ENCODE assay signal across 8 cellular contexts in the genomic region with DNA sequence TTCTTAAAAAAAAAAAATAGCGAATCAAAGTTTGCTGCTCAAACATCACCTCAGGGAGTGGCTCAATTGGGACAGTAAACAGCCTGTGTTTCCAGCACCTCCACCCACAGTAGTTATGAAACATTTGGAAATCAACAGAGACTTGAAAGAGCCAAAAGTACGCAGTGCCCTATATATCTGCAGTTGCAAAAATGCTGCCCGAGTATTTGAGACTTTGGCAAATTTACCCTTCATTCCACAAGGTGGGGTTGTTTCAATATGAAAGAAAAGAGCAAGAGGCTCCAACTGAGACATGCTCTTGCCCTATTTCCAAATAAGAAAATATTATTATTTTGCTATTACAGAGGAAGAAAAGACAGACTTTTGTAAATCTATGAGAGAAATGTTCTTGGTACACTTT.
DNase-seq lines count a peak whose midpoint lies in the region; ATAC-seq and TF ChIP-seq lines count a peak whose summit lies in the region.

No MANE protein-coding gene starts in this region.

- DNase-seq in SJCRH30 (peak; percentile 9 to 71), hepatic stellate cell (ENCODE audit: low spot score) (peak; percentile 7)
- DNase-seq in activated CD4-positive, alpha-beta T cell treated with anti-CD3 and anti-CD28 coated beads for 48 hours: no peak
- DNase-seq in activated naive CD4-positive, alpha-beta T cell treated with anti-CD3 and anti-CD28 coated beads, Interleukin-2, amount 50 U/mL, for 72 hours (ENCODE audit: low spot score in 2 of 2): no peak

- no peaks in the 10 kb centered on the region for H3K9me3 ChIP-seq in HEK293 (ENCODE audit: control insufficient read depth, insufficient read depth, low read depth, low read length)
- no peaks in the 10 kb centered on the region for H3K9me3 ChIP-seq in SJCRH30 (replicated peaks)

- POLR2A ChIA-PET in HEK293 (lab: Yijun Ruan, JAX): no interaction called here

- H3K4me1 ChIP-seq in ACC112 (ENCODE audit: control insufficient read depth, insufficient read depth, low read length, unreplicated experiment): no peaks in the 10 kb centered on the region
- no peaks in the 10 kb centered on the region for H3K4me1 ChIP-seq in HEK293 (ENCODE audit: control insufficient read depth, insufficient read depth, low read length)
- no peaks in the 10 kb centered on the region for H3K4me1 ChIP-seq in SJCRH30

- H3K9me3 Mint-ChIP-seq in activated naive CD4-positive, alpha-beta T cell treated with anti-CD3 and anti-CD28 coated beads, Interleukin-2, amount 50 U/mL, for 72 hours: peaks cover 4 to 7% of the 10 kb centered on the region in 2 donors

- ATAC-seq in HG03139 (IDR thresholded peaks at IDR 0.05; ENCODE audit: unreplicated experiment): no peak
- ATAC-seq in HG02840 (IDR thresholded peaks at IDR 0.05; ENCODE audit: low FRiP score, unreplicated experiment): no peak
- ATAC-seq in activated naive CD4-positive, alpha-beta T cell treated with anti-CD3 and anti-CD28 coated beads, Interleukin-2, amount 50 U/mL, for 72 hours: no peak

- no peaks in the 10 kb centered on the region for H3K36me3 ChIP-seq in ACC112 (ENCODE audit: insufficient read depth, low read length)
- no peaks in the 10 kb centered on the region for H3K36me3 ChIP-seq in HEK293 (ENCODE audit: control insufficient read depth in 2 of 2, insufficient read depth in 1 of 2, low read length in 2 of 2)
- no peaks in the 10 kb centered on the region for H3K36me3 ChIP-seq in SJCRH30

- no peak overlapping the region for H3K4me3 ChIP-seq in ACC112 (ENCODE audit: low read depth, low read length)
- no peak overlapping the region for H3K4me3 ChIP-seq in HEK293 (ENCODE audit: low read depth, low read length)
- H3K4me3 ChIP-seq in SJCRH30: no peak overlapping the region

- no peak for TF ChIP-seq CTCF in HEK293 (tag by site-specific recombination; IDR thresholded peaks at IDR 0.05)

- H3K27me3 ChIP-seq in ACC112 (ENCODE audit: insufficient read depth, low read length) (no peaks in the 10 kb centered on the region), SJCRH30 (no peaks in the 10 kb centered on the region)

- H3K79me2 ChIP-seq in ACC112 (ENCODE audit: control insufficient read depth, insufficient read depth, low read length, unreplicated experiment): no peaks in the 10 kb centered on the region

- H3K36me3 Mint-ChIP-seq in activated naive CD4-positive, alpha-beta T cell treated with anti-CD3 and anti-CD28 coated beads, Interleukin-2, amount 50 U/mL, for 72 hours: no peaks in the 10 kb centered on the region

- H3K27ac Mint-ChIP-seq in activated naive CD4-positive, alpha-beta T cell treated with anti-CD3 and anti-CD28 coated beads, Interleukin-2, amount 50 U/mL, for 72 hours: no peak overlapping the region

- CTCF ChIA-PET in HEK293 (lab: Yijun Ruan, JAX): interaction anchor here (0.5 to 0.8 kb wide), 4 partner anchors 274 to 1387 kb away, joined by 3 to 7 read pairs (median 3); no protein-coding TSS in a partner anchor

- H3K27ac ChIP-seq in ACC112 (ENCODE audit: low read depth, low read length) (no peak overlapping the region), HEK293 (ENCODE audit: extremely low read depth, low read depth, low read length) (no peak overlapping the region), SJCRH30 (no peak overlapping the region)

- H2AFZ ChIP-seq in ACC112 (ENCODE audit: low read length, unreplicated experiment): peak overlapping the region; percentile 28

TF ChIP-seq in HEK293, 187 proteins besides CTCF, POLR2A, EP300 and RAD21:
- TF ChIP-seq ZNF677 (tag by site-specific recombination; IDR thresholded peaks at IDR 0.05) (no peak), ZNF654 (tag by site-specific recombination; IDR thresholded peaks at IDR 0.05; ENCODE audit: low read depth) (peak; percentile 40)

Comparison
In these comparisons a context has a peak if more than half of its experiments do, and no peak if none do; other contexts are left out.
1. DNase-seq: peak in SJCRH30 (2 of 2) and hepatic stellate cell (single experiment); none in activated CD4-positive, alpha-beta T cell treated with anti-CD3 and anti-CD28 coated beads for 48 hours (single experiment) and activated naive CD4-positive, alpha-beta T cell treated with anti-CD3 and anti-CD28 coated beads, Interleukin-2, amount 50 U/mL, for 72 hours (0 of 2).